10 cellular contexts compared by ENCODE assay signal in genomic region chr10:118595598-118596425, GRCh38. TPM values are rescaled to one million over a fixed set of nuclear protein-coding genes. Genes with fewer than 3 reads are reported as not detected.
DNase-seq lines count a peak whose midpoint lies in the region; ATAC-seq and TF ChIP-seq lines count a peak whose summit lies in the region.
"Had no signal": no experiment of that assay in that cellular context is flagged by ENCODE, and none has a peak within 500 bp of the region (broad histone marks: within the 10 kb centered on the region; RNA-seq: fewer than 3 reads in every experiment).

TSS of gene PRLHR (minus strand) at chr10:118595648. CDS start at chr10:118595244, 404 bp downstream.

- no peak for TF ChIP-seq RAD21 in Ishikawa (IDR thresholded peaks at IDR 0.05; ENCODE audit: low read depth)

- peaks cover 29% of the 10 kb centered on the region for H3K4me1 Mint-ChIP-seq in nephron

- ATAC-seq in GM21515 (IDR thresholded peaks at IDR 0.05; ENCODE audit: unreplicated experiment): no peak
- no peak for ATAC-seq in HG02852 (IDR thresholded peaks at IDR 0.05; ENCODE audit: unreplicated experiment)

- H3K27ac Mint-ChIP-seq in nephron: no peak within 1 kb of the TSS

- H3K4me3 Mint-ChIP-seq in nephron: peak within 1 kb of the TSS; percentile 13 to 72 (median 37)

- peaks cover 97% of the 10 kb centered on the region for H3K27me3 Mint-ChIP-seq in nephron (ENCODE audit: low read depth)

- peaks cover 4% of the 10 kb centered on the region for H3K9me3 Mint-ChIP-seq in nephron

- H3K36me3 Mint-ChIP-seq in nephron (ENCODE audit: low read depth): no peaks in the 10 kb centered on the region

- no peak for TF ChIP-seq EP300 in Ishikawa (IDR thresholded peaks at IDR 0.05; ENCODE audit: borderline replicate concordance)

- DNase-seq in DMS114 treated with DMSO at 0.1 percent for 48 hours (lab: John Stamatoyannopoulos, UW; ENCODE audit: unreplicated experiment): peak; percentile 62
- DNase-seq in dermis blood vessel endothelial cell: peak; percentile 49
- DNase-seq in NCI-H345 treated with DMSO at 0.1 percent for 48 hours (lab: John Stamatoyannopoulos, UW; ENCODE audit: unreplicated experiment): no peak
- no peak for DNase-seq in NCI-H510A (lab: John Stamatoyannopoulos, UW)
- DNase-seq: MV-4-11 had no signal

- TF ChIP-seq CTCF in nephron (IDR thresholded peaks at IDR 0.05; ENCODE audit: unreplicated experiment in 3 of 3): no peak

TF ChIP-seq in Ishikawa, 13 proteins besides CTCF, POLR2A, EP300 and RAD21:
- TF ChIP-seq REST (IDR thresholded peaks at IDR 0.05; ENCODE audit: low read depth) (peak; percentile 99), YY1 (IDR thresholded peaks at IDR 0.05; ENCODE audit: low read depth) (no peak)

RNA-seq across cellular contexts. Expression of gene PRLHR, which starts in this region (rescaled TPM):
- total RNA-seq in dermis blood vessel endothelial cell: not detected in 2 replicates
- total RNA-seq: lung had no signal

Comparison
In these comparisons a context has a peak if more than half of its experiments do, and no peak if none do; other contexts are left out.
1. Peak in DNase-seq in dermis blood vessel endothelial cell; RNA of the gene not detected or under 1 TPM.